ENCODE assay signal across 8 cellular contexts in the genomic region with DNA sequence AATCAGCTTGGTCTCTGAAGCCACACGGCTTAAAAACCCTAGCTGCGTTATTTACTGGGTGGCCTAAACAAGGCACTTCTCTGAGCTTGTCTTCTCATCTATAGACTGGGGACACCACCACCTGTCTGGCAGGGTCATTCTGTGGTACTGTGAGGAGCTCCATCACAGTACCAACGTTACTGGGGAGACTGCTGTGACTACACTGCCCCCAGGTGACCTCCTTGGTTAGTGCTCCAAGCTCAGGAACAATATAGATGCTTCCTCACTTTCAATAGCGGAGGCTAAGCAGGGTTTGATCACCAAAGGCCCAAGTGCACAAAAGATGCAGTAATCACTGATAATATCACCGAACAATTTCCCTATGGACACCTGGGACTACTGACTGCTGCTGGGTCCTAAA. TPM values are rescaled to one million over a fixed set of nuclear protein-coding genes. Genes with fewer than 3 reads are reported as not detected.
DNase-seq lines count a peak whose midpoint lies in the region; ATAC-seq and TF ChIP-seq lines count a peak whose summit lies in the region.
"Had no signal": no experiment of that assay in that cellular context is flagged by ENCODE, and none has a peak within 500 bp of the region (broad histone marks: within the 10 kb centered on the region; RNA-seq: fewer than 3 reads in every experiment).

No MANE protein-coding gene starts in this region.

- peak; percentile 76 for TF ChIP-seq CTCF in HFF-Myc (IDR thresholded peaks at IDR 0.05; ENCODE audit: low read depth, low read length, missing control alignments)

- H3K27ac Mint-ChIP-seq in activated T-helper 2 cell treated with anti-CD3 and anti-CD28 coated beads, Interferon-gamma antibody, Interleukin-2, Interleukin-4, amounts not matched to agents 10 μg/mL and 5 μg/mL and 100 μg/mL, durations not matched to agents 14 hours and 24 hours and 36 hours, result no peak overlapping the region

- no peak overlapping the region for H3K4me3 ChIP-seq in HFF-Myc (replicated peaks; ENCODE audit: low read depth, low read length)

- H3K4me1 Mint-ChIP-seq in activated T-helper 2 cell treated with anti-CD3 and anti-CD28 coated beads, Interferon-gamma antibody, Interleukin-2, Interleukin-4, amounts not matched to agents 10 μg/mL and 5 μg/mL and 100 μg/mL, durations not matched to agents 14 hours and 24 hours and 36 hours (ENCODE audit: low read depth), result peaks cover 25% of the 10 kb centered on the region

- H3K27me3 Mint-ChIP-seq in activated T-helper 2 cell treated with anti-CD3 and anti-CD28 coated beads, Interferon-gamma antibody, Interleukin-2, Interleukin-4, amounts not matched to agents 10 μg/mL and 5 μg/mL and 100 μg/mL, durations not matched to agents 14 hours and 24 hours and 36 hours (ENCODE audit: low read depth), result no peaks in the 10 kb centered on the region

- no peak overlapping the region for H3K4me3 Mint-ChIP-seq in activated T-helper 2 cell treated with anti-CD3 and anti-CD28 coated beads, Interferon-gamma antibody, Interleukin-2, Interleukin-4, amounts not matched to agents 10 μg/mL and 5 μg/mL and 100 μg/mL, durations not matched to agents 14 hours and 24 hours and 36 hours (ENCODE audit: low read depth)

- intact Hi-C loops in activated T-helper 2 cell treated with anti-CD3 and anti-CD28 coated beads, Interferon-gamma antibody, Interleukin-2, Interleukin-4, amounts not matched to agents 10 μg/mL and 5 μg/mL and 100 μg/mL, durations not matched to agents 14 hours and 24 hours and 36 hours (cut with micrococcal nuclease), result loop anchor here (1.0 kb wide), 2 partner anchors 56 to 112 kb away; no protein-coding TSS in a partner anchor

- ATAC-seq in stimulated activated naive CD8-positive, alpha-beta T cell treated with anti-CD3 and anti-CD28 coated beads, Interleukin-15, Interleukin-2, amounts not matched to agents 100 U/mL and 50 U/mL, for 24 hours, result peak; percentile 72
- ATAC-seq in GM21786 (IDR thresholded peaks at IDR 0.05; ENCODE audit: unreplicated experiment), result no peak

- H3K9me3 Mint-ChIP-seq in activated T-helper 2 cell treated with anti-CD3 and anti-CD28 coated beads, Interferon-gamma antibody, Interleukin-2, Interleukin-4, amounts not matched to agents 10 μg/mL and 5 μg/mL and 100 μg/mL, durations not matched to agents 14 hours and 24 hours and 36 hours, result no peaks in the 10 kb centered on the region

- peaks cover 70% of the 10 kb centered on the region for H3K36me3 Mint-ChIP-seq in activated T-helper 2 cell treated with anti-CD3 and anti-CD28 coated beads, Interferon-gamma antibody, Interleukin-2, Interleukin-4, amounts not matched to agents 10 μg/mL and 5 μg/mL and 100 μg/mL, durations not matched to agents 14 hours and 24 hours and 36 hours (ENCODE audit: low read depth)

- DNase-seq in EH (ENCODE audit: low read depth), result peak; percentile 67
- no peak for DNase-seq in HFF-Myc (ENCODE audit: extremely low read depth, low read depth)
- DNase-seq in NCI-H526 (lab: John Stamatoyannopoulos, UW), result peak; percentile 39 to 62
- peak; percentile 55 for DNase-seq in activated T-helper 2 cell treated with anti-CD3 and anti-CD28 coated beads, Interferon-gamma antibody, Interleukin-2, Interleukin-4, amounts not matched to agents 10 μg/mL and 5 μg/mL and 100 μg/mL, durations not matched to agents 14 hours and 24 hours and 36 hours (ENCODE audit: low spot score)
- peak; percentile 53 for DNase-seq in hepatic stellate cell (ENCODE audit: low spot score)
- no peak for DNase-seq in stimulated activated naive CD8-positive, alpha-beta T cell treated with anti-CD3 and anti-CD28 coated beads, Interleukin-15, Interleukin-2, amounts not matched to agents 100 U/mL and 50 U/mL, for 24 hours

RNA-seq across cellular contexts. Expression of a gene that starts 18.9 kb away (rescaled TPM):
- total RNA-seq in activated T-helper 2 cell treated with anti-CD3 and anti-CD28 coated beads, Interferon-gamma antibody, Interleukin-2, Interleukin-4, amounts not matched to agents 10 μg/mL and 5 μg/mL and 100 μg/mL, durations not matched to agents 14 hours and 24 hours and 36 hours, result 170 and 182 TPM in 2 replicates

RNA-seq across cellular contexts. Expression of a gene that starts 20.2 kb away (rescaled TPM):
- not detected in 2 replicates for total RNA-seq in activated T-helper 2 cell treated with anti-CD3 and anti-CD28 coated beads, Interferon-gamma antibody, Interleukin-2, Interleukin-4, amounts not matched to agents 10 μg/mL and 5 μg/mL and 100 μg/mL, durations not matched to agents 14 hours and 24 hours and 36 hours
- total RNA-seq: skeletal muscle tissue had no signal

RNA-seq across cellular contexts. Expression of a gene that starts 26.4 kb away (rescaled TPM):
- 112 and 120 TPM in 2 replicates for total RNA-seq in activated T-helper 2 cell treated with anti-CD3 and anti-CD28 coated beads, Interferon-gamma antibody, Interleukin-2, Interleukin-4, amounts not matched to agents 10 μg/mL and 5 μg/mL and 100 μg/mL, durations not matched to agents 14 hours and 24 hours and 36 hours

RNA-seq across cellular contexts. Expression of a gene that starts 31.8 kb away (rescaled TPM):
- 0.28 and 0.32 TPM in 2 replicates for total RNA-seq in activated T-helper 2 cell treated with anti-CD3 and anti-CD28 coated beads, Interferon-gamma antibody, Interleukin-2, Interleukin-4, amounts not matched to agents 10 μg/mL and 5 μg/mL and 100 μg/mL, durations not matched to agents 14 hours and 24 hours and 36 hours

RNA-seq across cellular contexts. Expression of a gene that starts 36.7 kb away (rescaled TPM):
- 1.1 and 1.2 TPM in 2 replicates for total RNA-seq in activated T-helper 2 cell treated with anti-CD3 and anti-CD28 coated beads, Interferon-gamma antibody, Interleukin-2, Interleukin-4, amounts not matched to agents 10 μg/mL and 5 μg/mL and 100 μg/mL, durations not matched to agents 14 hours and 24 hours and 36 hours

Comparison
In these comparisons a context has a peak if more than half of its experiments do, and no peak if none do; other contexts are left out.
1. DNase-seq: peak in EH (single experiment), NCI-H526 (2 of 2), activated T-helper 2 cell treated with anti-CD3 and anti-CD28 coated beads, Interferon-gamma antibody, Interleukin-2, Interleukin-4, amounts not matched to agents 10 μg/mL and 5 μg/mL and 100 μg/mL, durations not matched to agents 14 hours and 24 hours and 36 hours (single experiment) and hepatic stellate cell (single experiment); none in HFF-Myc (single experiment) and stimulated activated naive CD8-positive, alpha-beta T cell treated with anti-CD3 and anti-CD28 coated beads, Interleukin-15, Interleukin-2, amounts not matched to agents 100 U/mL and 50 U/mL, for 24 hours (single experiment).